24 cellular contexts compared by ENCODE assay signal in genomic region chr11:19743622-19744021, GRCh38.
"Had no signal": no experiment of that assay in that cellular context is flagged by ENCODE, and none has a peak within 500 bp of the region (broad histone marks: within the 10 kb centered on the region; RNA-seq: fewer than 3 reads in every experiment).

No MANE protein-coding gene starts in this region.

- H3K27me3 ChIP-seq: adrenal gland, Peyer's patch had no signal

- H3K4me3 ChIP-seq: adrenal gland, K562, Peyer's patch had no signal

- H3K9me3 ChIP-seq: adrenal gland, Peyer's patch had no signal

- H3K27ac ChIP-seq: adrenal gland, Peyer's patch, RWPE1 had no signal

- DNase-seq: activated CD4-positive, alpha-beta T cell treated with anti-CD3 and anti-CD28 coated beads for 48 hours; activated CD4-positive, alpha-beta T cell treated with anti-CD3 and anti-CD28 coated beads, Interleukin-2, amount 50 U/mL, for 4 hours; activated CD4-positive, CD25-positive, alpha-beta regulatory T cell treated with anti-CD3 and anti-CD28 coated beads, Interleukin-2, amount 50 U/mL, for 72 hours; activated CD8-positive, alpha-beta memory T cell treated with anti-CD3 and anti-CD28 coated beads, Interleukin-2, amount 50 U/mL, for 48 hours; activated CD8-positive, alpha-beta T cell treated with anti-CD3 and anti-CD28 coated beads, Interleukin-2, amount 10 ng/mL, durations not matched to agents 7 days and 5 days; activated naive CD4-positive, alpha-beta T cell treated with anti-CD3 and anti-CD28 coated beads, Interleukin-2, amount 50 U/mL, for 16 hours; activated naive CD8-positive, alpha-beta T cell treated with anti-CD3 and anti-CD28 coated beads, Interleukin-2, amount 10 ng/mL, durations not matched to agents 7 days and 5 days; activated T-cell treated with anti-CD3 and anti-CD28 coated beads, Interleukin-2, amount 50 U/mL, for 1 hour; adrenal gland; anterior cingulate cortex; Karpas-422; NCI-H1048; NCI-H146; NCI-H187 treated with DMSO at 0.1 percent for 48 hours; NCI-H2081 treated with DMSO at 0.1 percent for 48 hours; NCI-H446; NCI-H524; Peyer's patch; SHP77 treated with DMSO at 0.1 percent for 48 hours; T-helper 17 cell; T-helper 9 cell had no signal

- H3K27ac Mint-ChIP-seq: activated CD8-positive, alpha-beta T cell treated with anti-CD3 and anti-CD28 coated beads, Interleukin-2, amount 10 ng/mL, durations not matched to agents 7 days and 5 days; activated naive CD8-positive, alpha-beta T cell treated with anti-CD3 and anti-CD28 coated beads, Interleukin-2, amount 10 ng/mL, durations not matched to agents 7 days and 5 days; T-helper 17 cell; WTC11 had no signal

- H3K9me3 Mint-ChIP-seq: activated naive CD8-positive, alpha-beta T cell treated with anti-CD3 and anti-CD28 coated beads, Interleukin-2, amount 10 ng/mL, durations not matched to agents 7 days and 5 days had no signal

- H3K4me1 Mint-ChIP-seq: activated naive CD8-positive, alpha-beta T cell treated with anti-CD3 and anti-CD28 coated beads, Interleukin-2, amount 10 ng/mL, durations not matched to agents 7 days and 5 days had no signal

- ATAC-seq: activated CD8-positive, alpha-beta T cell treated with anti-CD3 and anti-CD28 coated beads, Interleukin-2, amount 10 ng/mL, durations not matched to agents 7 days and 5 days; K562; T-helper 17 cell; WTC11 had no signal

- H3K4me3 Mint-ChIP-seq: activated CD8-positive, alpha-beta T cell treated with anti-CD3 and anti-CD28 coated beads, Interleukin-2, amount 10 ng/mL, durations not matched to agents 7 days and 5 days; activated naive CD8-positive, alpha-beta T cell treated with anti-CD3 and anti-CD28 coated beads, Interleukin-2, amount 10 ng/mL, durations not matched to agents 7 days and 5 days; T-helper 17 cell; WTC11 had no signal

- H3K36me3 ChIP-seq: adrenal gland, Peyer's patch had no signal

- H3K36me3 Mint-ChIP-seq: activated naive CD8-positive, alpha-beta T cell treated with anti-CD3 and anti-CD28 coated beads, Interleukin-2, amount 10 ng/mL, durations not matched to agents 7 days and 5 days had no signal

- H3K4me1 ChIP-seq: Peyer's patch had no signal
